8 cellular contexts compared by ENCODE assay signal in the genomic region with DNA sequence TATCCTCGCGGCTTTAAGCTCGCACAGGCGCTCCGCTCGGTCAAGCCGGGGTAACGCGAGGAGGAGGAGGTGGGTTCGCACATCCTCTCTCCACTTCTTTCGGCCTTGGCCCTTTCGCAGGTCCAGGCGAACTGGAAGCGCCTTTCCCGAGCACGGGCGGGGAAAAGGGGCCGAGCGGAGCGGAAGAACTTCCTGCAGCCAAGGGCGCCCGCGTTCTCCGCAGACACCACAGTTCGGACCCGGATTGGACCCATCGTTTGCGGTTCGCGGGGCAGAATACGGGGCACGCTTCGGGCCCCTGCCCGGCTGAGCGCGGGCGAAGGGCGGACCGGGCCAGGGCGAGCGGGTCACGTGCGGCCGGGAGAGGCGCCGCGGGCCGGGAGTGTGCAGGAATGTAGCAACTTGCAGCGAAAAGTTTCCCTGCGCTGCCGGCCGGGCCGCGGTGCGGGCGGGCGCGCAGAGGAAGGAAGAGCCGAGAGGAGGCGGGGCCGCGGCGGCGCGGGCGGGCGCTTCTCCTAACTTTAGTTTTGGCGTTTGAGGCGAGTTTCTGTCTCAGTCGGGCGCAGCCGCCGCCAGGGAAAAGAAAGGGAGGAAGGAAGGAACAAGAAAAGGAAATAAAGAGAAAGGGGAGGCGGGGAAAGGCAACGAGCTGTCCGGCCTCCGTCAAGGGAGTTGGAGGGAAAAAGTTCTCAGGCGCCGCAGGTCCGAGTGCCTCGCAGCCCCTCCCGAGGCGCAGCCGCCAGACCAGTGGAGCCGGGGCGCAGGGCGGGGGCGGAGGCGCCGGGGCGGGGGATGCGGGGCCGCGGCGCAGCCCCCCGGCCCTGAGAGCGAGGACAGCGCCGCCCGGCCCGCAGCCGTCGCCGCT. TPM values are rescaled to one million over a fixed set of nuclear protein-coding genes. Genes with fewer than 3 reads are reported as not detected.
DNase-seq lines count a peak whose midpoint lies in the region; ATAC-seq and TF ChIP-seq lines count a peak whose summit lies in the region.

YAP1 (plus strand) TSS at position 552 of the 865 bp plus-strand sequence. CDS start 402 bp downstream, outside the sequence.

- H3K4me1 ChIP-seq in BLaER1 treated with 17β-estradiol and CSF1 and Interleukin-3, amounts not matched to agents 10 nM and 100 nM, result peaks cover 0 to 29% (median 17%) of the 10 kb centered on the region in 10 experiments; a peak in 16 of 20 replicates
- H3K4me1 ChIP-seq in heart left ventricle (peaks cover 0 to 35% (median 21%) of the 10 kb centered on the region in 12 donors), transverse colon (peaks cover 8 to 35% (median 15%) of the 10 kb centered on the region in 4 donors)

- H3K36me3 ChIP-seq in BLaER1 treated with 17β-estradiol and CSF1 and Interleukin-3, amounts not matched to agents 10 nM and 100 nM, result no peaks in the 10 kb centered on the region
- H3K36me3 ChIP-seq in heart left ventricle (peaks cover 0 to 12% (median 0%) of the 10 kb centered on the region in 9 donors), transverse colon (no peaks in the 10 kb centered on the region)

- H3K9me3 ChIP-seq in BLaER1 treated with 17β-estradiol and CSF1 and Interleukin-3, amounts not matched to agents 10 nM and 100 nM (replicated peaks in 1 of 11), result no peaks in the 10 kb centered on the region
- no peaks in the 10 kb centered on the region for H3K9me3 ChIP-seq in heart left ventricle
- H3K9me3 ChIP-seq in transverse colon, result no peaks in the 10 kb centered on the region

- TF ChIP-seq POLR2A in heart left ventricle (IDR thresholded peaks at IDR 0.05) (peak in 1 of 2 donors; percentile 57), transverse colon (IDR thresholded peaks at IDR 0.05) (peak; percentile 63)

- H3K4me3 ChIP-seq in BLaER1 treated with 17β-estradiol and CSF1 and Interleukin-3, amounts not matched to agents 10 nM and 100 nM, result peak within 1 kb of the TSS; percentile 61 to 89 (median 73)
- peak within 1 kb of the TSS; percentile 66 to 98 (median 84) for H3K4me3 ChIP-seq in heart left ventricle
- peak within 1 kb of the TSS; percentile 85 to 95 (median 90) for H3K4me3 ChIP-seq in transverse colon

- intact Hi-C loops in heart left ventricle (cut with DNase I), result loop anchor here (1.0 to 10.0 kb wide), 13 partner anchors 37 to 237 kb away; partner anchors contain the start of genes ANGPTL5 (in 1 of the 10), BIRC2 (in 1 of the 10) and CEP126 (in 1 of the 10)
- intact Hi-C loops in transverse colon (cut with DNase I; ENCODE audit: low total_unique reads), result loop anchor here (10.0 kb wide), 1 partner anchor 165 kb away; no protein-coding TSS in a partner anchor

- H3K9ac ChIP-seq in BLaER1 treated with 17β-estradiol and CSF1 and Interleukin-3, amounts not matched to agents 10 nM and 100 nM, result peak within 1 kb of the TSS; percentile 34 to 86 (median 65)

- peaks cover 0 to 28% (median 0%) of the 10 kb centered on the region in 11 experiments; a peak in 4 of 22 replicates for H4K20me1 ChIP-seq in BLaER1 treated with 17β-estradiol and CSF1 and Interleukin-3, amounts not matched to agents 10 nM and 100 nM

- peak within 1 kb of the TSS in 6 of 11 experiments; percentile 45 to 77 (median 75); a peak in 13 of 22 replicates for H3K27ac ChIP-seq in BLaER1 treated with 17β-estradiol and CSF1 and Interleukin-3, amounts not matched to agents 10 nM and 100 nM
- H3K27ac ChIP-seq in adipose tissue (ENCODE audit: low read depth, low read length) (peak within 1 kb of the TSS; percentile 83), heart left ventricle (peak within 1 kb of the TSS; percentile 88 to 98 (median 96)), transverse colon (peak within 1 kb of the TSS; percentile 95 to 99 (median 96))

- DNase-seq in SW 1271 (lab: John Stamatoyannopoulos, UW) (peak; percentile 91 to 97), heart left ventricle (peak; percentile 89 to 93 (median 92)), pons (ENCODE audit: low spot score) (peak; percentile 38), transverse colon (peak; percentile 89)

- peak within 1 kb of the TSS; percentile 72 to 98 (median 91) for H3K4me2 ChIP-seq in BLaER1 treated with 17β-estradiol and CSF1 and Interleukin-3, amounts not matched to agents 10 nM and 100 nM

- ATAC-seq in GM19438 (IDR thresholded peaks at IDR 0.05; ENCODE audit: low read depth, unreplicated experiment) (peak; percentile 84), HG03521 (IDR thresholded peaks at IDR 0.05; ENCODE audit: unreplicated experiment) (peak; percentile 67), heart left ventricle (peak; percentile 75 to 94 (median 86))

- WGBS in adipose tissue, 3 donors, result 0 to 1% (median 0%) methylated on average over 84 to 104 of the region's 104 CpGs
- 0 to 1% (median 1%) methylated on average over 64 to 104 of the region's 104 CpGs for WGBS in heart left ventricle, 4 donors
- WGBS in transverse colon (ENCODE audit: low coverage in 1 of 2), 2 donors, result 0% methylated on average over 14 to 86 of the region's 104 CpGs

- peak in 1 of 12 donors; percentile 13 for TF ChIP-seq CTCF in heart left ventricle (IDR thresholded peaks at IDR 0.05)
- peak in 1 of 5 experiments; percentile 19 for TF ChIP-seq CTCF in transverse colon (IDR thresholded peaks at IDR 0.05)

- peaks cover 3 to 99% (median 25%) of the 10 kb centered on the region in 11 experiments; a peak in 16 of 22 replicates for H3K27me3 ChIP-seq in BLaER1 treated with 17β-estradiol and CSF1 and Interleukin-3, amounts not matched to agents 10 nM and 100 nM
- H3K27me3 ChIP-seq in heart left ventricle, result peaks cover 0 to 50% (median 0%) of the 10 kb centered on the region in 9 donors
- H3K27me3 ChIP-seq in transverse colon, result no peaks in the 10 kb centered on the region

- in situ Hi-C loops in transverse colon (cut with MboI; ENCODE audit: low pct_ligation_motif_present in 1 of 4, low pct_unique_long_range_greater_than_20kb in 1 of 4, low sequenced_read_pairs in 3 of 4), result loop anchor here in 2 of 4 donors (10.0 to 25.0 kb wide), 2 partner anchors 152 to 165 kb away; no protein-coding TSS in a partner anchor

- TF ChIP-seq EP300 in transverse colon (IDR thresholded peaks at IDR 0.05; ENCODE audit: low read depth), result no peak

RNA-seq across cellular contexts. Expression of gene YAP1, which starts in this region (rescaled TPM):
- polyA plus RNA-seq in adipose tissue, result 10 to 100 TPM; 10.8 to 53.1 (median 36.2) TPM
- 10 to 100 TPM; 45.6 to 93.0 (median 80.6) TPM for total RNA-seq in heart left ventricle
- 10 to 100 TPM; 15.2 to 38.6 TPM for polyA plus RNA-seq in heart left ventricle
- total RNA-seq in transverse colon, result 100 to 1,000 TPM in 3 of 4 donors, 10 to 100 TPM in 1; 90.5 to 163 (median 105) TPM

Comparison
In these comparisons a context has a peak if more than half of its experiments do, and no peak if none do; other contexts are left out.
1. Peak in every context shown above with its lines: DNase-seq, ATAC-seq, H3K4me3 ChIP-seq and H3K27ac ChIP-seq.
2. DNase-seq: peak in every context shown above with its lines; median percentile 94 in SW 1271; 92 in heart left ventricle; 89 in transverse colon; 38 in pons.